In genomic region chr10:11684341-11684716, GRCh38 we compare ENCODE assay signal across 8 cellular contexts. TPM values are rescaled to one million over a fixed set of nuclear protein-coding genes. Genes with fewer than 3 reads are reported as not detected.
DNase-seq lines count a peak whose midpoint lies in the region; ATAC-seq and TF ChIP-seq lines count a peak whose summit lies in the region.
"Not testable (repeated sequence)": the region's sequence is repeated elsewhere in the genome, so short reads cannot be mapped to it uniquely, and the experiment has no call there.

No MANE protein-coding gene starts in this region.

- TF ChIP-seq CTCF in GM12864 (IDR thresholded peaks at IDR 0.05; ENCODE audit: low read depth, low read length, missing control alignments); type B pancreatic cell (conservative IDR thresholded peaks at IDR 0.05): not testable (repeated sequence)

- peaks cover 38% of the 10 kb centered on the region for H3K4me1 Mint-ChIP-seq in activated T-cell treated with anti-CD3 and anti-CD28 coated beads, Interleukin-2, amount 50 U/mL, for 24 hours (ENCODE audit: low read depth)
- H3K4me1 Mint-ChIP-seq in effector memory CD8-positive, alpha-beta T cell (ENCODE audit: low read depth in 2 of 2) = peaks cover 19 to 21% of the 10 kb centered on the region in 2 donors
- H3K4me1 Mint-ChIP-seq in natural killer cell treated with Interleukin-12 subunit alpha and Interleukin-12 subunit beta and Interleukin-15 and Interleukin-18, amount 100 ng/mL, for 72 hours (ENCODE audit: low read depth in 2 of 2) = peaks cover 28 to 29% of the 10 kb centered on the region in 2 donors
- H3K4me1 Mint-ChIP-seq in type B pancreatic cell (ENCODE audit: unreplicated experiment) = peaks cover 45% of the 10 kb centered on the region

- DNase-seq in GM12864 (ENCODE audit: low read depth); activated T-cell treated with anti-CD3 and anti-CD28 coated beads, Interleukin-2, amount 50 U/mL, for 24 hours; effector memory CD8-positive, alpha-beta T cell; natural killer cell treated with Interleukin-12 subunit alpha and Interleukin-12 subunit beta and Interleukin-15 and Interleukin-18, amount 100 ng/mL, for 72 hours (ENCODE audit: low spot score); type B pancreatic cell (ENCODE audit: extremely low spot score, unreplicated experiment): not testable (repeated sequence)
- peak; percentile 8 for DNase-seq in NCI-H510A (lab: John Stamatoyannopoulos, UW)

- peak overlapping the region; percentile 19 for H3K4me3 ChIP-seq in GM12864 (ENCODE audit: low read depth, low read length)

- not testable (repeated sequence) for H3K36me3 Mint-ChIP-seq in activated T-cell treated with anti-CD3 and anti-CD28 coated beads, Interleukin-2, amount 50 U/mL, for 24 hours (ENCODE audit: low read depth); effector memory CD8-positive, alpha-beta T cell (ENCODE audit: insufficient read depth); natural killer cell treated with Interleukin-12 subunit alpha and Interleukin-12 subunit beta and Interleukin-15 and Interleukin-18, amount 100 ng/mL, for 72 hours; type B pancreatic cell

- peak; percentile 9 for ATAC-seq in GM21390 (IDR thresholded peaks at IDR 0.05; ENCODE audit: unreplicated experiment)
- ATAC-seq in HG02973 (IDR thresholded peaks at IDR 0.05; ENCODE audit: unreplicated experiment) = peak; percentile 2
- peak; percentile 45 for ATAC-seq in effector memory CD8-positive, alpha-beta T cell (replicated peaks)
- not testable (repeated sequence) for ATAC-seq in natural killer cell treated with Interleukin-12 subunit alpha and Interleukin-12 subunit beta and Interleukin-15 and Interleukin-18, amount 100 ng/mL, for 72 hours

- not testable (repeated sequence) for H3K9me3 Mint-ChIP-seq in activated T-cell treated with anti-CD3 and anti-CD28 coated beads, Interleukin-2, amount 50 U/mL, for 24 hours; effector memory CD8-positive, alpha-beta T cell; natural killer cell treated with Interleukin-12 subunit alpha and Interleukin-12 subunit beta and Interleukin-15 and Interleukin-18, amount 100 ng/mL, for 72 hours
- peaks cover 12% of the 10 kb centered on the region for H3K9me3 Mint-ChIP-seq in type B pancreatic cell

- not testable (repeated sequence) for H3K27me3 Mint-ChIP-seq in activated T-cell treated with anti-CD3 and anti-CD28 coated beads, Interleukin-2, amount 50 U/mL, for 24 hours; type B pancreatic cell
- H3K27me3 Mint-ChIP-seq in effector memory CD8-positive, alpha-beta T cell = peaks cover 6 to 20% of the 10 kb centered on the region in 2 donors
- H3K27me3 Mint-ChIP-seq in natural killer cell treated with Interleukin-12 subunit alpha and Interleukin-12 subunit beta and Interleukin-15 and Interleukin-18, amount 100 ng/mL, for 72 hours = peaks cover 5 to 24% of the 10 kb centered on the region in 2 donors

- peak overlapping the region; percentile 76 for H3K4me3 Mint-ChIP-seq in activated T-cell treated with anti-CD3 and anti-CD28 coated beads, Interleukin-2, amount 50 U/mL, for 24 hours
- H3K4me3 Mint-ChIP-seq in effector memory CD8-positive, alpha-beta T cell = peak overlapping the region; percentile 74 to 80
- peak overlapping the region; percentile 71 for H3K4me3 Mint-ChIP-seq in natural killer cell treated with Interleukin-12 subunit alpha and Interleukin-12 subunit beta and Interleukin-15 and Interleukin-18, amount 100 ng/mL, for 72 hours
- H3K4me3 Mint-ChIP-seq in type B pancreatic cell = peak overlapping the region; percentile 21

- H3K27ac Mint-ChIP-seq in activated T-cell treated with anti-CD3 and anti-CD28 coated beads, Interleukin-2, amount 50 U/mL, for 24 hours = peak overlapping the region; percentile 96
- peak overlapping the region; percentile 86 to 96 for H3K27ac Mint-ChIP-seq in effector memory CD8-positive, alpha-beta T cell
- H3K27ac Mint-ChIP-seq in natural killer cell treated with Interleukin-12 subunit alpha and Interleukin-12 subunit beta and Interleukin-15 and Interleukin-18, amount 100 ng/mL, for 72 hours = peak overlapping the region; percentile 60 to 85
- H3K27ac Mint-ChIP-seq in type B pancreatic cell = peak overlapping the region; percentile 99

RNA-seq across cellular contexts. Expression of gene ECHDC3, which starts 57.9 kb away (rescaled TPM):
- 1 to 10 TPM; 1.3 to 2.0 TPM for total RNA-seq in natural killer cell treated with Interleukin-12 subunit alpha and Interleukin-12 subunit beta and Interleukin-15 and Interleukin-18, amount 100 ng/mL, for 72 hours
- 4.0 and 6.1 TPM in 2 replicates for total RNA-seq in type B pancreatic cell (ENCODE audit: low replicate concordance)

Comparison
In these comparisons a context has a peak if more than half of its experiments do, and no peak if none do; other contexts are left out.
1. H3K4me3 Mint-ChIP-seq: peak in every context shown above with its lines; median percentile 77 in effector memory CD8-positive, alpha-beta T cell; 76 in activated T-cell treated with anti-CD3 and anti-CD28 coated beads, Interleukin-2, amount 50 U/mL, for 24 hours; 71 in natural killer cell treated with Interleukin-12 subunit alpha and Interleukin-12 subunit beta and Interleukin-15 and Interleukin-18, amount 100 ng/mL, for 72 hours; 21 in type B pancreatic cell.